Comparison of ENCODE assay signal across 23 cellular contexts in the genomic region with DNA sequence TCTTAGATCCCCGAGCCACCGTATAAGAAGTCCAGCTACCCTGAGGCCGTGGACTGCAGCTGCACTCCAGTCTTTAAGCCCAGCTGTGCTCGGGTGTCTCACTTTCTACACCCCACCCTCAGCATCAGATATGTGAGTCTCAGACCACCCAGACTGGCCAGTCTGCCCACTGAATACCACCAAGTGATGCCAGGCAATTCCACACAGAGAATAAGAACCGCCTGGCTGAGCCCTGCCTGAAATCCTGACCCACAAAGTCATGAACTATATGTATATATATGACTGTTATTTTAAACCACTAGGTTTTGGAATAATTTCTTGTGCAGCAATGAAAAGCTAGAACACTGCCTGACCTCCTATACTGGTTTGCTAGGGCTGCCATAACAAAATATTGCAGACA.
"Had no signal": no experiment of that assay in that cellular context is flagged by ENCODE, and none has a peak within 500 bp of the region (broad histone marks: within the 10 kb centered on the region; RNA-seq: fewer than 3 reads in every experiment).

No MANE protein-coding gene starts in this region.

- H3K36me3 Mint-ChIP-seq: mesothelial cell of epicardium had no signal

- H3K9me3 ChIP-seq: colonic mucosa, gastrocnemius medialis, lower lobe of right lung, mucosa of descending colon had no signal

- H3K9me3 Mint-ChIP-seq: dendritic cell treated with granulocyte-macrophage colony-stimulating factor and Interleukin-4, amounts not matched to agents 40 ng/mL and 50 ng/mL, for 4 days; effector memory CD8-positive, alpha-beta T cell had no signal

- H3K27me3 ChIP-seq: colonic mucosa, esophagus squamous epithelium, gastrocnemius medialis, left lung had no signal

- DNase-seq: colonic mucosa; cortex of kidney; effector CD8-positive, alpha-beta T cell; effector memory CD8-positive, alpha-beta T cell; endodermal cell; erythroblast; esophagus squamous epithelium; foreskin fibroblast; gastrocnemius medialis; glutamatergic neuron; head of caudate nucleus; heart right ventricle; hippocampal formation; left cardiac atrium; left lung; left ventricle myocardium superior; lower lobe of right lung; mesenchymal stem cell; mucosa of descending colon had no signal

- H3K4me1 ChIP-seq: colonic mucosa, esophagus squamous epithelium, gastrocnemius medialis, left lung, lower lobe of right lung had no signal

- H3K4me3 ChIP-seq: colonic mucosa, esophagus squamous epithelium, gastrocnemius medialis, heart right ventricle, left lung, lower lobe of right lung, mucosa of descending colon had no signal

- H3K36me3 ChIP-seq: colonic mucosa, esophagus squamous epithelium, gastrocnemius medialis, heart right ventricle, left lung, lower lobe of right lung had no signal

- H3K27me3 Mint-ChIP-seq: dendritic cell treated with granulocyte-macrophage colony-stimulating factor and Interleukin-4, amounts not matched to agents 40 ng/mL and 50 ng/mL, for 4 days had no signal

- H3K27ac Mint-ChIP-seq: dendritic cell treated with granulocyte-macrophage colony-stimulating factor and Interleukin-4, amounts not matched to agents 40 ng/mL and 50 ng/mL, for 4 days; effector memory CD8-positive, alpha-beta T cell; endodermal cell; mesothelial cell of epicardium had no signal

- ATAC-seq: effector memory CD8-positive, alpha-beta T cell; esophagus mucosa; gastrocnemius medialis; heart right ventricle; left cardiac atrium; left lung; left ventricle myocardium superior; lower lobe of right lung; mucosa of descending colon had no signal

- H3K27ac ChIP-seq: colonic mucosa, epithelial cell of prostate, esophagus squamous epithelium, gastrocnemius medialis, heart right ventricle, left lung, lower lobe of right lung had no signal

- H3K4me3 Mint-ChIP-seq: dendritic cell treated with granulocyte-macrophage colony-stimulating factor and Interleukin-4, amounts not matched to agents 40 ng/mL and 50 ng/mL, for 4 days; effector memory CD8-positive, alpha-beta T cell; endodermal cell; mesothelial cell of epicardium had no signal
